In genomic region chr11:9573775-9574555, GRCh38 we compare ENCODE assay signal across 8 cellular contexts. TPM values are rescaled to one million over a fixed set of nuclear protein-coding genes. Genes with fewer than 3 reads are reported as not detected.
A peak's percentile ranks its signal among the peaks of the same experiment; 100 is the strongest.
DNase-seq lines count a peak whose midpoint lies in the region; ATAC-seq and TF ChIP-seq lines count a peak whose summit lies in the region.

No MANE protein-coding gene starts in this region.

- TF ChIP-seq CTCF in AG09309 (IDR thresholded peaks at IDR 0.05; ENCODE audit: control insufficient read depth, insufficient read depth, low read depth, low read length, missing control alignments) (no peak), foreskin keratinocyte (conservative IDR thresholded peaks at IDR 0.05) (no peak), progenitor cell of endocrine pancreas (IDR thresholded peaks at IDR 0.05; ENCODE audit: unreplicated experiment) (no peak)

- peaks cover 37% of the 10 kb centered on the region for H3K36me3 Mint-ChIP-seq in activated CD4-positive, alpha-beta T cell treated with anti-CD3 and anti-CD28 coated beads, Interleukin-2, amount 10 ng/mL, durations not matched to agents 7 days and 5 days (ENCODE audit: low read depth)
- H3K36me3 Mint-ChIP-seq in progenitor cell of endocrine pancreas (ENCODE audit: insufficient read depth), result peaks cover 25% of the 10 kb centered on the region

- TF ChIP-seq POLR2A in GM15510 (IDR thresholded peaks at IDR 0.05; ENCODE audit: borderline replicate concordance, extremely low read depth, insufficient read length), result peak; percentile 47

- peaks cover 3% of the 10 kb centered on the region for H3K27me3 Mint-ChIP-seq in activated CD4-positive, alpha-beta T cell treated with anti-CD3 and anti-CD28 coated beads, Interleukin-2, amount 10 ng/mL, durations not matched to agents 7 days and 5 days
- no peaks in the 10 kb centered on the region for H3K27me3 Mint-ChIP-seq in progenitor cell of endocrine pancreas

- H3K27me3 ChIP-seq in foreskin keratinocyte, result no peaks in the 10 kb centered on the region

- POLR2A ChIA-PET in activated CD4-positive, alpha-beta T cell treated with anti-CD3 and anti-CD28 coated beads, Interleukin-2, amount 10 ng/mL, durations not matched to agents 7 days and 5 days (lab: Charles Lee), result interaction anchor here (1.0 to 1.2 kb wide), 2 partner anchors 27 to 113 kb away, joined by 5 to 6 read pairs; partner anchors contain the start of gene ZNF143

- peaks cover 50% of the 10 kb centered on the region for H3K4me1 Mint-ChIP-seq in activated CD4-positive, alpha-beta T cell treated with anti-CD3 and anti-CD28 coated beads, Interleukin-2, amount 10 ng/mL, durations not matched to agents 7 days and 5 days
- H3K4me1 Mint-ChIP-seq in progenitor cell of endocrine pancreas (ENCODE audit: low read depth), result peaks cover 47% of the 10 kb centered on the region

- peak overlapping the region; percentile 82 for H3K27ac Mint-ChIP-seq in activated CD4-positive, alpha-beta T cell treated with anti-CD3 and anti-CD28 coated beads, Interleukin-2, amount 10 ng/mL, durations not matched to agents 7 days and 5 days
- peak overlapping the region; percentile 94 for H3K27ac Mint-ChIP-seq in progenitor cell of endocrine pancreas

- no peaks in the 10 kb centered on the region for H3K9me3 Mint-ChIP-seq in activated CD4-positive, alpha-beta T cell treated with anti-CD3 and anti-CD28 coated beads, Interleukin-2, amount 10 ng/mL, durations not matched to agents 7 days and 5 days
- H3K9me3 Mint-ChIP-seq in progenitor cell of endocrine pancreas (ENCODE audit: low read depth), result no peaks in the 10 kb centered on the region

- peak overlapping the region; percentile 76 for H3K4me3 Mint-ChIP-seq in activated CD4-positive, alpha-beta T cell treated with anti-CD3 and anti-CD28 coated beads, Interleukin-2, amount 10 ng/mL, durations not matched to agents 7 days and 5 days
- H3K4me3 Mint-ChIP-seq in progenitor cell of endocrine pancreas (ENCODE audit: low read depth), result peak overlapping the region; percentile 87

- peak overlapping the region; percentile 71 for H3K4me3 ChIP-seq in AG09309 (ENCODE audit: control insufficient read depth, low read depth, low read length)

- peaks cover 34% of the 10 kb centered on the region for H3K4me1 ChIP-seq in foreskin keratinocyte

- CTCF ChIA-PET in activated CD4-positive, alpha-beta T cell treated with anti-CD3 and anti-CD28 coated beads, Interleukin-2, amount 10 ng/mL, durations not matched to agents 7 days and 5 days (lab: Charles Lee), result interaction anchor here (0.9 to 1.9 kb wide), 7 partner anchors 26 to 734 kb away, joined by 3 to 10 read pairs (median 5); partner anchors contain the start of gene ZNF143

- ATAC-seq in HG03064 (IDR thresholded peaks at IDR 0.05; ENCODE audit: low read depth, unreplicated experiment) (peak; percentile 11), foreskin keratinocyte (peak; percentile 19)

- DNase-seq in AG09309 (ENCODE audit: low read depth), result no peak
- DNase-seq in activated CD4-positive, alpha-beta T cell treated with anti-CD3 and anti-CD28 coated beads, Interleukin-2, amount 10 ng/mL, durations not matched to agents 7 days and 5 days, result peak; percentile 33
- DNase-seq in foreskin keratinocyte, result no peak
- DNase-seq in progenitor cell of endocrine pancreas (ENCODE audit: low spot score, unreplicated experiment), result no peak
- DNase-seq in globus pallidus (ENCODE audit: low spot score), result no peak
- DNase-seq in NCI-H1436 (lab: John Stamatoyannopoulos, UW), result no peak

- H3K27ac ChIP-seq in foreskin keratinocyte, result peak overlapping the region; percentile 96

RNA-seq across cellular contexts. Expression of gene WEE1, which starts 0.5 kb away (rescaled TPM):
- 10 to 100 TPM; 60.5 to 64.2 TPM for total RNA-seq in activated CD4-positive, alpha-beta T cell treated with anti-CD3 and anti-CD28 coated beads, Interleukin-2, amount 10 ng/mL, durations not matched to agents 7 days and 5 days
- 39.6 and 43.6 TPM in 2 replicates for total RNA-seq in foreskin keratinocyte
- polyA plus RNA-seq in foreskin keratinocyte, result 10.3 and 14.2 TPM in 2 replicates
- 154 and 179 TPM in 2 replicates for total RNA-seq in progenitor cell of endocrine pancreas
